In the genomic region with DNA sequence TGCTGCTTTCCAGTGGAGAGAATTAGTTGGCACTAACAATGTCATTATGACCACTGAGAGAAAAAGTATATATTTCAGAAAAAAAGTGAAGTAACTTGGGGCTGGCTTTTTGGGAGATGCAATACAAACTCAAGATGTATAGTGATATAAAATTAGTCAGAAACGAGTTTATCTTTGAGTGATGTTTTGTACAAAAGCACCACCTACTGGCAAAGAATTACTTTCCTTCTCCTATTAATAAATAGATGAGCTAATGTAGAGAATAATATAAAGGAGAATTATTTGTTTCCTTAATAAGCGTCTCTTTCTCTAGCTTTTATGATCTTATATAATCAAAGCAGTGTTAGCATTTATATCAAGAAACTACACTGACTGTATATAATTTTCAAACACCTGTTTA, we compare ENCODE assay signal across 9 cellular contexts.
DNase-seq lines count a peak whose midpoint lies in the region; TF ChIP-seq lines count a peak whose summit lies in the region.
"Had no signal": no experiment of that assay in that cellular context is flagged by ENCODE, and none has a peak within 500 bp of the region (broad histone marks: within the 10 kb centered on the region; RNA-seq: fewer than 3 reads in every experiment).

No MANE protein-coding gene starts in this region.

- no peaks in the 10 kb centered on the region for H3K9me3 Mint-ChIP-seq in neural crest cell
- no peaks in the 10 kb centered on the region for H3K9me3 Mint-ChIP-seq in activated naive CD8-positive, alpha-beta T cell treated with anti-CD3 and anti-CD28 coated beads for 36 hours
- H3K9me3 Mint-ChIP-seq: stimulated activated memory B cell treated with anti-CD40 and anti-IgM and Interleukin-4, amounts not matched to agents 10 μg/mL and 1 μg/mL and 100 μg/mL, for 72 hours had no signal

- no peak overlapping the region for H3K27ac Mint-ChIP-seq in neural crest cell (ENCODE audit: unreplicated experiment)
- H3K27ac Mint-ChIP-seq in activated naive CD8-positive, alpha-beta T cell treated with anti-CD3 and anti-CD28 coated beads for 36 hours = no peak overlapping the region
- H3K27ac Mint-ChIP-seq: stimulated activated memory B cell treated with anti-CD40 and anti-IgM and Interleukin-4, amounts not matched to agents 10 μg/mL and 1 μg/mL and 100 μg/mL, for 72 hours had no signal

- H3K36me3 Mint-ChIP-seq in neural crest cell (ENCODE audit: low read depth) = peaks cover 2% of the 10 kb centered on the region
- no peaks in the 10 kb centered on the region for H3K36me3 Mint-ChIP-seq in activated naive CD8-positive, alpha-beta T cell treated with anti-CD3 and anti-CD28 coated beads for 36 hours

- H3K4me3 Mint-ChIP-seq in neural crest cell = no peak overlapping the region
- H3K4me3 Mint-ChIP-seq in activated naive CD8-positive, alpha-beta T cell treated with anti-CD3 and anti-CD28 coated beads for 36 hours = no peak overlapping the region
- H3K4me3 Mint-ChIP-seq: stimulated activated memory B cell treated with anti-CD40 and anti-IgM and Interleukin-4, amounts not matched to agents 10 μg/mL and 1 μg/mL and 100 μg/mL, for 72 hours had no signal

- DNase-seq in EL = peak; percentile 2
- peak; percentile 54 for DNase-seq in M059J (ENCODE audit: low read depth)
- DNase-seq in cerebellum (ENCODE audit: low spot score) = peak; percentile 31
- DNase-seq in neural crest cell (ENCODE audit: low read depth, low spot score) = no peak
- DNase-seq in GM03348 (ENCODE audit: low spot score) = no peak
- no peak for DNase-seq in activated naive CD8-positive, alpha-beta T cell treated with anti-CD3 and anti-CD28 coated beads for 36 hours
- DNase-seq in activated T-cell treated with anti-CD3 and anti-CD28 coated beads for 4 hours = no peak
- DNase-seq: activated CD4-positive, alpha-beta T cell treated with anti-CD3 and anti-CD28 coated beads, Interleukin-2, amount 50 U/mL, for 4 hours had no signal

- H3K4me1 Mint-ChIP-seq in neural crest cell = no peaks in the 10 kb centered on the region
- no peaks in the 10 kb centered on the region for H3K4me1 Mint-ChIP-seq in activated naive CD8-positive, alpha-beta T cell treated with anti-CD3 and anti-CD28 coated beads for 36 hours
- H3K4me1 Mint-ChIP-seq: stimulated activated memory B cell treated with anti-CD40 and anti-IgM and Interleukin-4, amounts not matched to agents 10 μg/mL and 1 μg/mL and 100 μg/mL, for 72 hours had no signal

- TF ChIP-seq CTCF in neural crest cell (conservative IDR thresholded peaks at IDR 0.05) = peak; percentile 66

- peaks cover 9% of the 10 kb centered on the region for H3K27me3 Mint-ChIP-seq in neural crest cell (ENCODE audit: low read depth)
- H3K27me3 Mint-ChIP-seq in activated naive CD8-positive, alpha-beta T cell treated with anti-CD3 and anti-CD28 coated beads for 36 hours = peaks cover 33% of the 10 kb centered on the region
- H3K27me3 Mint-ChIP-seq: stimulated activated memory B cell treated with anti-CD40 and anti-IgM and Interleukin-4, amounts not matched to agents 10 μg/mL and 1 μg/mL and 100 μg/mL, for 72 hours had no signal

Comparison
In these comparisons a context has a peak if more than half of its experiments do, and no peak if none do; other contexts are left out.
1. DNase-seq: peak in EL (single experiment), M059J (single experiment) and cerebellum (single experiment); none in neural crest cell (single experiment), GM03348 (single experiment), activated naive CD8-positive, alpha-beta T cell treated with anti-CD3 and anti-CD28 coated beads for 36 hours (single experiment) and activated T-cell treated with anti-CD3 and anti-CD28 coated beads for 4 hours (single experiment).